In the genomic region with DNA sequence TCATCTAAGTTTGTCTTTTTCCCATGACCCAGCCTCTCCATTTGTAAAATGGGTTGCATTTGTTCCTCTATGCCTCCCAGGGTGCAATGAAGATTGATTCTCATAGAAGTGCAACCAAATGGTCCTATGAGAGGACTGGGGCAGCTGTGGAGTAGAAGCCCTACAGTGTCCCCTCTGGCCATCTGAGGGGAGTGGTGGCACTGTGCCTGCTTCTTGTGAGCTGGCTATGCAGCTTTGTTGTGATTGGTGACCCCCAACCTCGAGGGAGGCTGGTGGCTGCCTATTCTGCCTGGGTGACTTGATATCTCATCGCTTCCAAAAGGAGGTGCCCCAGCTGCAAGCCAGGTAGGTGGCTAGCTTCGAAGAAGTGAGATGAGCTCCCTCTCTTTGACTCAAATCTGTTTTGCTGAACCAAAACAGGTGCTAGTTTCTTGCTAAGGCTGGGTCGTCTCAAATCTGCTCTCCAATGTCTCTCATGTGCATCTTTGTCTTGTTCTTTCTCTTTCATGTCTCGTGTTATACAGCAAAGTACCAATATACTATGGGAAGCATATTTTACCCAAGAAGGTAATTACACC, we compare ENCODE assay signal across 18 cellular contexts. TPM values are rescaled to one million over a fixed set of nuclear protein-coding genes. Genes with fewer than 3 reads are reported as not detected.
DNase-seq lines count a peak whose midpoint lies in the region; ATAC-seq and TF ChIP-seq lines count a peak whose summit lies in the region.
"Had no signal": no experiment of that assay in that cellular context is flagged by ENCODE, and none has a peak within 500 bp of the region (broad histone marks: within the 10 kb centered on the region; RNA-seq: fewer than 3 reads in every experiment).

No MANE protein-coding gene starts in this region.

- DNase-seq in GM12865 (ENCODE audit: low read depth) = peak; percentile 43
- DNase-seq in activated CD4-positive, alpha-beta memory T cell treated with anti-CD3 and anti-CD28 coated beads for 36 hours = peak; percentile 42
- no peak for DNase-seq in effector CD4-positive, alpha-beta T cell
- DNase-seq in trophoblast cell = no peak
- DNase-seq: activated CD8-positive, alpha-beta memory T cell treated with anti-CD3 and anti-CD28 coated beads, Interleukin-2, amount 10 ng/mL, durations not matched to agents 7 days and 5 days; activated naive CD4-positive, alpha-beta T cell treated with anti-CD3 and anti-CD28 coated beads, Interleukin-2, amount 50 U/mL, for 16 hours; NCI-H187 treated with DMSO at 0.1 percent for 48 hours; NCI-H774; SIG-M5; sigmoid colon; stimulated activated naive CD4-positive, alpha-beta T cell had no signal

- POLR2A ChIA-PET in activated CD4-positive, alpha-beta memory T cell treated with anti-CD3 and anti-CD28 coated beads for 36 hours (lab: Charles Lee) = no interaction called here

- H3K79me2 ChIP-seq in trophoblast cell (ENCODE audit: control insufficient read depth, insufficient read depth, low read length, poor library complexity) = no peaks in the 10 kb centered on the region

- H3K4me3 ChIP-seq in GM12865 (ENCODE audit: low read depth, low read length) (no peak overlapping the region), trophoblast cell (ENCODE audit: low read depth, low read length) (no peak overlapping the region)
- H3K4me3 ChIP-seq: sigmoid colon had no signal

- CTCF ChIA-PET in activated CD4-positive, alpha-beta memory T cell treated with anti-CD3 and anti-CD28 coated beads for 36 hours (lab: Charles Lee) = interaction anchor here (0.9 to 3.4 kb wide), 4 partner anchors 28 to 107 kb away, joined by 3 to 10 read pairs (median 6); no protein-coding TSS in a partner anchor

- no peak overlapping the region for H4K12ac ChIP-seq in trophoblast cell (ENCODE audit: low read depth, low read length)

- no peak overlapping the region for H2AFZ ChIP-seq in trophoblast cell (ENCODE audit: insufficient read depth, low read length, poor library complexity)

- no peak overlapping the region for H3K14ac ChIP-seq in trophoblast cell (ENCODE audit: low read length)

- no peak overlapping the region for H4K91ac ChIP-seq in trophoblast cell (ENCODE audit: low read depth, low read length)

- peak; percentile 32 for ATAC-seq in GM19043 (IDR thresholded peaks at IDR 0.05; ENCODE audit: low read depth, unreplicated experiment)
- peak; percentile 42 for ATAC-seq in HG02852 (IDR thresholded peaks at IDR 0.05; ENCODE audit: unreplicated experiment)
- ATAC-seq in GM21423 (IDR thresholded peaks at IDR 0.05; ENCODE audit: unreplicated experiment) = no peak
- ATAC-seq in HG03457 (IDR thresholded peaks at IDR 0.05; ENCODE audit: unreplicated experiment) = no peak
- ATAC-seq: activated CD8-positive, alpha-beta memory T cell treated with anti-CD3 and anti-CD28 coated beads, Interleukin-2, amount 10 ng/mL, durations not matched to agents 7 days and 5 days had no signal

- no peak overlapping the region for H2BK12ac ChIP-seq in trophoblast cell (ENCODE audit: low read length)

- H3K4ac ChIP-seq in trophoblast cell (ENCODE audit: low read depth, low read length) = no peak overlapping the region

- intact Hi-C loops in activated CD4-positive, alpha-beta memory T cell treated with anti-CD3 and anti-CD28 coated beads for 36 hours (cut with micrococcal nuclease) = no loop called here

- peaks cover 0 to 3% of the 10 kb centered on the region in 2 experiments for H3K4me1 ChIP-seq in trophoblast cell (ENCODE audit: control insufficient read depth in 1 of 2, insufficient read depth in 2 of 2, low read length in 2 of 2)
- H3K4me1 ChIP-seq: sigmoid colon had no signal

- no peaks in the 10 kb centered on the region for H3K79me1 ChIP-seq in trophoblast cell (ENCODE audit: low read length)

- H3K27ac ChIP-seq in trophoblast cell (ENCODE audit: low read depth, low read length) = no peak overlapping the region
- H3K27ac ChIP-seq: C4-2B, sigmoid colon had no signal

- H4K8ac ChIP-seq in trophoblast cell (ENCODE audit: low read depth, low read length) = no peak overlapping the region

- peaks cover 51% of the 10 kb centered on the region for H3K4me1 Mint-ChIP-seq in activated CD4-positive, alpha-beta memory T cell treated with anti-CD3 and anti-CD28 coated beads for 36 hours (ENCODE audit: low read depth)

- H3K18ac ChIP-seq in trophoblast cell (ENCODE audit: low read length) = no peak overlapping the region

- peaks cover 2% of the 10 kb centered on the region for H3K9me3 ChIP-seq in trophoblast cell (ENCODE audit: insufficient read depth, low read depth, low read length)
- H3K9me3 ChIP-seq: sigmoid colon had no signal

- H3K27me3 ChIP-seq in trophoblast cell (ENCODE audit: insufficient read depth, low read length) = no peaks in the 10 kb centered on the region
- H3K27me3 ChIP-seq: sigmoid colon had no signal

- H3K27me3 Mint-ChIP-seq in activated CD4-positive, alpha-beta memory T cell treated with anti-CD3 and anti-CD28 coated beads for 36 hours = no peaks in the 10 kb centered on the region
- H3K27me3 Mint-ChIP-seq: activated CD8-positive, alpha-beta memory T cell treated with anti-CD3 and anti-CD28 coated beads, Interleukin-2, amount 10 ng/mL, durations not matched to agents 7 days and 5 days; brain had no signal

- H3K4me3 Mint-ChIP-seq in activated CD4-positive, alpha-beta memory T cell treated with anti-CD3 and anti-CD28 coated beads for 36 hours = no peak overlapping the region
- H3K4me3 Mint-ChIP-seq: activated CD8-positive, alpha-beta memory T cell treated with anti-CD3 and anti-CD28 coated beads, Interleukin-2, amount 10 ng/mL, durations not matched to agents 7 days and 5 days; brain; neural crest cell had no signal

- H3K36me3 ChIP-seq in trophoblast cell (ENCODE audit: control insufficient read depth in 1 of 2, insufficient read depth in 2 of 2, low read length in 2 of 2) = no peaks in the 10 kb centered on the region

- H2BK120ac ChIP-seq in trophoblast cell (ENCODE audit: insufficient read depth, low read length, poor library complexity) = no peak overlapping the region

- no peaks in the 10 kb centered on the region for H3K9me3 Mint-ChIP-seq in activated CD4-positive, alpha-beta memory T cell treated with anti-CD3 and anti-CD28 coated beads for 36 hours
- H3K9me3 Mint-ChIP-seq: brain, neural crest cell had no signal

- no peak overlapping the region for H3K9ac ChIP-seq in trophoblast cell (ENCODE audit: low read length)

- no peaks in the 10 kb centered on the region for H3K36me3 Mint-ChIP-seq in activated CD4-positive, alpha-beta memory T cell treated with anti-CD3 and anti-CD28 coated beads for 36 hours
- H3K36me3 Mint-ChIP-seq: activated CD8-positive, alpha-beta memory T cell treated with anti-CD3 and anti-CD28 coated beads, Interleukin-2, amount 10 ng/mL, durations not matched to agents 7 days and 5 days; brain had no signal

- TF ChIP-seq CTCF in GM12865 (IDR thresholded peaks at IDR 0.05; ENCODE audit: insufficient read depth, low read depth, low read length, missing control alignments) = no peak

- no peak overlapping the region for H2AK5ac ChIP-seq in trophoblast cell (ENCODE audit: low read length)

- H3K23ac ChIP-seq in trophoblast cell (ENCODE audit: low read length) = no peak overlapping the region

- no peak overlapping the region for H3K4me2 ChIP-seq in trophoblast cell (ENCODE audit: low read length)

- no CpG with 5 or more reads among the region's 5 CpGs for WGBS in trophoblast cell (ENCODE audit: extremely low coverage, insufficient coverage, insufficient read length)

- H2BK5ac ChIP-seq in trophoblast cell (ENCODE audit: low read depth, low read length, poor library complexity) = no peak overlapping the region

- peak overlapping the region; percentile 1 for H3K27ac Mint-ChIP-seq in activated CD4-positive, alpha-beta memory T cell treated with anti-CD3 and anti-CD28 coated beads for 36 hours
- H3K27ac Mint-ChIP-seq: activated CD8-positive, alpha-beta memory T cell treated with anti-CD3 and anti-CD28 coated beads, Interleukin-2, amount 10 ng/mL, durations not matched to agents 7 days and 5 days had no signal

RNA-seq across cellular contexts. Expression of a gene that starts 33.9 kb away (rescaled TPM):
- total RNA-seq in activated CD4-positive, alpha-beta memory T cell treated with anti-CD3 and anti-CD28 coated beads for 36 hours = under 1 TPM; 0.17 to 0.31 TPM
- polyA plus RNA-seq in trophoblast cell (2013) = 0.03 TPM in 2 replicates

Comparison
In these comparisons a context has a peak if more than half of its experiments do, and no peak if none do; other contexts are left out.
1. DNase-seq: peak in GM12865 (single experiment) and activated CD4-positive, alpha-beta memory T cell treated with anti-CD3 and anti-CD28 coated beads for 36 hours (single experiment); none in effector CD4-positive, alpha-beta T cell (single experiment) and trophoblast cell (0 of 2).
2. ATAC-seq: peak in GM19043 (single experiment) and HG02852 (single experiment); none in GM21423 (single experiment) and HG03457 (single experiment).